Comparison of ENCODE assay signal across 12 cellular contexts in genomic region chr5:17096975-17097695, GRCh38.
DNase-seq lines count a peak whose midpoint lies in the region; ATAC-seq, FAIRE-seq and TF ChIP-seq lines count a peak whose summit lies in the region.
"Had no signal": no experiment of that assay in that cellular context is flagged by ENCODE, and none has a peak within 500 bp of the region (broad histone marks: within the 10 kb centered on the region; RNA-seq: fewer than 3 reads in every experiment).

No MANE protein-coding gene starts in this region.

- FAIRE-seq in GM12878 (lab: Jason Lieb, UNC), result no peak
- FAIRE-seq: islet of Langerhans had no signal

- ATAC-seq in GM12878 (peak; percentile 30; the same call in 1 of the 3 replicates), Right ventricle myocardium superior (ENCODE audit: poor library complexity) (no peak)

- H4K20me1 ChIP-seq in GM12878 (ENCODE audit: control insufficient read depth, insufficient read depth), result no peaks in the 10 kb centered on the region

- BruUV-seq in GM12878 (replicated peaks; lab: Mats Ljungman, UMichigan), result no TSS peak

- H3K4me1 Mint-ChIP-seq in activated naive CD4-positive, alpha-beta T cell treated with anti-CD3 and anti-CD28 coated beads for 36 hours (ENCODE audit: low read depth), result no peaks in the 10 kb centered on the region

- intact Hi-C loops in GM12878 (cut with micrococcal nuclease; ENCODE audit: unreplicated experiment) (no loop called here), Right ventricle myocardium superior (cut with DNase I) (no loop called here)
- intact Hi-C loops in activated naive CD4-positive, alpha-beta T cell treated with anti-CD3 and anti-CD28 coated beads for 36 hours (cut with micrococcal nuclease), result no loop called here

- no peaks in the 10 kb centered on the region for H3K79me1 ChIP-seq in mesenchymal stem cell (replicated peaks; ENCODE audit: low read length, poor library complexity, severe bottlenecking)

- no peaks in the 10 kb centered on the region for H3K27me3 ChIP-seq in GM12878 (replicated peaks in 1 of 2; ENCODE audit: control insufficient read depth in 2 of 2, insufficient read depth in 2 of 2, low read length in 1 of 2)
- no peaks in the 10 kb centered on the region for H3K27me3 ChIP-seq in mesenchymal stem cell (ENCODE audit: control insufficient read depth in 1 of 2, insufficient read depth in 1 of 2, low read length in 2 of 2)
- H3K27me3 ChIP-seq: stomach had no signal

- H4K8ac ChIP-seq in mesenchymal stem cell (ENCODE audit: low read length), result no peak overlapping the region

- H3K4me3 ChIP-seq in GM12878, result no peak overlapping the region
- H3K4me3 ChIP-seq in mesenchymal stem cell (ENCODE audit: insufficient read depth in 1 of 2, low read depth in 1 of 2, low read length in 2 of 2), result no peak overlapping the region
- H3K4me3 ChIP-seq: HAP-1, stomach had no signal

- no peak overlapping the region for H3K4me2 ChIP-seq in GM12878 (ENCODE audit: control insufficient read depth, insufficient read depth)
- H3K4me2 ChIP-seq in mesenchymal stem cell (ENCODE audit: low read length, poor library complexity, severe bottlenecking), result peak overlapping the region; percentile 35

- H3K36me3 Mint-ChIP-seq in activated naive CD4-positive, alpha-beta T cell treated with anti-CD3 and anti-CD28 coated beads for 36 hours (ENCODE audit: low read depth), result no peaks in the 10 kb centered on the region

- H3K23ac ChIP-seq in mesenchymal stem cell (ENCODE audit: low read length in 2 of 2), result no peak overlapping the region

- no peak overlapping the region for H2AFZ ChIP-seq in GM12878 (ENCODE audit: control insufficient read depth, low read depth, low read length)
- no peak overlapping the region for H2AFZ ChIP-seq in mesenchymal stem cell (ENCODE audit: low read depth, low read length)

- H3K9me3 Mint-ChIP-seq in activated naive CD4-positive, alpha-beta T cell treated with anti-CD3 and anti-CD28 coated beads for 36 hours, result no peaks in the 10 kb centered on the region

- in situ Hi-C loops in GM12878 (cut with MboI), result no loop called here

- H2AK5ac ChIP-seq in mesenchymal stem cell (ENCODE audit: low read length, severe bottlenecking), result no peak overlapping the region

- H3K27me3 Mint-ChIP-seq in activated naive CD4-positive, alpha-beta T cell treated with anti-CD3 and anti-CD28 coated beads for 36 hours (ENCODE audit: low read depth), result no peaks in the 10 kb centered on the region

- no peak for TF ChIP-seq RAD21 in GM12878 (IDR thresholded peaks at IDR 0.05; ENCODE audit: insufficient read depth, low read depth, low read length)

- no peak overlapping the region for H2BK12ac ChIP-seq in mesenchymal stem cell (ENCODE audit: low read length in 2 of 2)

- SMC1A ChIA-PET in GM12878 (lab: Charles Lee; ENCODE audit: uncharacterized antibody, unreplicated experiment), result no interaction called here

- H3K9me3 ChIP-seq in GM12878 (replicated peaks; ENCODE audit: control insufficient read depth, insufficient read depth, low read length), result no peaks in the 10 kb centered on the region
- no peaks in the 10 kb centered on the region for H3K9me3 ChIP-seq in mesenchymal stem cell (ENCODE audit: control insufficient read depth, low read length)
- H3K9me3 ChIP-seq: HAP-1, stomach had no signal

- TF ChIP-seq POLR2A in GM12878 (IDR thresholded peaks at IDR 0.05; ENCODE audit: low read depth, low read length), result no peak

- H3K79me2 ChIP-seq in GM12878 (ENCODE audit: control insufficient read depth, insufficient read depth, low read length), result no peaks in the 10 kb centered on the region

- CTCF ChIA-PET in GM12878 (lab: Yijun Ruan, JAX), result no interaction called here
- CTCF ChIA-PET in activated naive CD4-positive, alpha-beta T cell treated with anti-CD3 and anti-CD28 coated beads for 36 hours (lab: Charles Lee), result no interaction called here

- TF ChIP-seq EP300 in GM12878 (IDR thresholded peaks at IDR 0.05; ENCODE audit: borderline replicate concordance in 1 of 2, control insufficient read depth in 1 of 2, low read depth in 2 of 2, low read length in 2 of 2), result no peak

- TF ChIP-seq CTCF in GM12878 (IDR thresholded peaks at IDR 0.05 in 2 of 3, conservative IDR thresholded peaks at IDR 0.05 in 1 of 3; ENCODE audit: control insufficient read depth in 2 of 3, extremely low read depth in 1 of 3, insufficient read depth in 1 of 3, low read depth in 3 of 3, low read length in 3 of 3), result no peak

- peak; percentile 47 for DNase-seq in DMS153 (lab: John Stamatoyannopoulos, UW)
- DNase-seq in NCI-H187 treated with DMSO at 0.1 percent for 48 hours (lab: John Stamatoyannopoulos, UW), result peak; percentile 88
- DNase-seq in GM12878 (ENCODE audit: low read depth, low spot score), result no peak
- DNase-seq in mesenchymal stem cell, result no peak
- no peak for DNase-seq in SW 1271 (lab: John Stamatoyannopoulos, UW)
- DNase-seq in T1000 (lab: John Stamatoyannopoulos, UW), result no peak
- DNase-seq in activated naive CD4-positive, alpha-beta T cell treated with anti-CD3 and anti-CD28 coated beads for 36 hours, result no peak
- no peak for DNase-seq in Right ventricle myocardium superior
- DNase-seq: NCI-H82, stomach had no signal

- no peak overlapping the region for H3K4me3 Mint-ChIP-seq in activated naive CD4-positive, alpha-beta T cell treated with anti-CD3 and anti-CD28 coated beads for 36 hours

- H3K27ac Mint-ChIP-seq in activated naive CD4-positive, alpha-beta T cell treated with anti-CD3 and anti-CD28 coated beads for 36 hours, result no peak overlapping the region

- H3K14ac ChIP-seq in mesenchymal stem cell (ENCODE audit: low read length in 2 of 2), result no peak overlapping the region

- 46% methylated on average over 14 of the region's 14 CpGs for WGBS in GM12878 (ENCODE audit: insufficient coverage, insufficient replicate concordance, low lambda C conversion rate, missing lambda C conversion rate)
- WGBS in mesenchymal stem cell, result 78% methylated on average over 13 of the region's 14 CpGs

- no peak overlapping the region for H2BK15ac ChIP-seq in mesenchymal stem cell (ENCODE audit: low read depth, poor library complexity, severe bottlenecking)

- H3K4ac ChIP-seq in mesenchymal stem cell (ENCODE audit: low read depth in 1 of 2, low read length in 2 of 2), result no peak overlapping the region

- H3K27ac ChIP-seq in GM12878 (ENCODE audit: control insufficient read depth, insufficient read depth) (no peak overlapping the region), mesenchymal stem cell (ENCODE audit: low read length, poor library complexity, severe bottlenecking) (no peak overlapping the region)
- H3K27ac ChIP-seq: stomach had no signal

- no peaks in the 10 kb centered on the region for H3K4me1 ChIP-seq in GM12878 (ENCODE audit: control insufficient read depth, insufficient read depth, low read length)
- peaks cover 6% of the 10 kb centered on the region for H3K4me1 ChIP-seq in mesenchymal stem cell (ENCODE audit: control insufficient read depth, insufficient read depth, low read depth, low read length)

- H2BK120ac ChIP-seq in mesenchymal stem cell (ENCODE audit: low read depth, low read length), result no peak overlapping the region

- RAD21 ChIA-PET in GM12878 (lab: Charles Lee; ENCODE audit: unreplicated experiment), result no interaction called here

- POLR2A ChIA-PET in GM12878 (lab: Charles Lee), result no interaction called here

- H3K36me3 ChIP-seq in GM12878 (ENCODE audit: control insufficient read depth in 2 of 2, insufficient read depth in 2 of 2, low read length in 1 of 2), result no peaks in the 10 kb centered on the region
- H3K36me3 ChIP-seq in mesenchymal stem cell (ENCODE audit: control insufficient read depth in 1 of 2, insufficient read depth in 2 of 2, low read depth in 1 of 2, low read length in 2 of 2), result no peaks in the 10 kb centered on the region
- H3K36me3 ChIP-seq: HAP-1, stomach had no signal

- no peak overlapping the region for H4K91ac ChIP-seq in mesenchymal stem cell (ENCODE audit: low read length)

- H3K18ac ChIP-seq in mesenchymal stem cell (ENCODE audit: low read depth in 1 of 2, low read length in 2 of 2), result no peak overlapping the region

- no peak overlapping the region for H2BK5ac ChIP-seq in mesenchymal stem cell (ENCODE audit: low read depth, low read length, poor library complexity, severe bottlenecking)

- H3K9ac ChIP-seq in GM12878 (ENCODE audit: control insufficient read depth, insufficient read depth, low read length) (no peak overlapping the region), mesenchymal stem cell (ENCODE audit: low read length) (no peak overlapping the region)

TF ChIP-seq in GM12878, 131 proteins besides CTCF, POLR2A, EP300 and RAD21:
- TF ChIP-seq ZSCAN29 (IDR thresholded peaks at IDR 0.05), result no peak
- no peak for TF ChIP-seq SUPT20H (IDR thresholded peaks at IDR 0.05; ENCODE audit: borderline replicate concordance, control insufficient read depth, low read depth, low read length)

Comparison
In these comparisons a context has a peak if more than half of its experiments do, and no peak if none do; other contexts are left out.
1. DNase-seq: peak in DMS153 (single experiment) and NCI-H187 treated with DMSO at 0.1 percent for 48 hours (single experiment); none in GM12878 (single experiment), mesenchymal stem cell (single experiment), SW 1271 (0 of 2), T1000 (single experiment), activated naive CD4-positive, alpha-beta T cell treated with anti-CD3 and anti-CD28 coated beads for 36 hours (single experiment) and Right ventricle myocardium superior (single experiment).